Comparison of ENCODE assay signal across 1 cellular context in the genomic region with DNA sequence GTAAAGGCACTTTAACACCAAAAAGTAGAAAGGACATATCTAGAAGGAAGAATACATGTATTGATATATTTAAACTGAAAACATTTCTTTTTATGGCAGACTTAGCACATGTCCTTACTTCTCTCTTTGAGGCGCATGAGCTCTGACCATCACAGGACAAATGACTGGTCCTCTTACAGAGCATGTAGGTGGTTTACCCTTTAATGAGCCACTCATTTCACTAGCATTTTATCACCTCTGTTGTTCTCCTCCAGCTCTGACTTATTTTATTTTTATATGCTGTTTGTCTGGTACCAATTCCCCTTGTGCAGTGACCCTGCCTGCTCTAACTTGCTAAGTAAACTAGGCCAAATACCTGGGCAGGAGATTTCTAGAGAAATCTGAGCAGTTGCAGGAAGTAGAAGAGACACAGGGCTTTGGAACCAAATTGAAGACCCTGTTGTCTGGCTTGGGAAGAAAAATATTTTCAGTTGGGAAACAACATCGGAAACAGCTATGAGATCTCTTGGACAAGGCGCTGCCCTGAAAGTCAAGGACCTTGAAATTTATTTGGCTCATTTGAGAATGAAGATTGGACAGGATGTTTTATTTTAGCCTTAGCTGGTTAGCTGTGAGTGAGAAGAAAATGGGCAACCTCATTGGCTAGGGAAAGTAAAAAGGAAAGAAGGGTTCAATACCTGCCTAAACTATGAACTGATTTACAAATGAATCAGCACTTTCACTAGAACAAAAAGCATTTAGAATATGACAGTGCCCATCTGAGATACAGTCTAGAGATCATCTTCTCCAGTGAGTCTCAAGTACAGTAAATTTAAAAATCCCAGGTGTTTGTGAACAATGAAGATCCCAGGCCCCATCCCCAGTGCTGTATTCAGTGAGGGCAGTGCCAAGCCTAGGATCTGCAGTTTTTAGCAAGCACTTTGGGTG.
TF ChIP-seq lines count a peak whose summit lies in the region.

No MANE protein-coding gene starts in this region.

TF ChIP-seq in GM12878, 131 proteins besides CTCF, POLR2A, EP300 and RAD21:
- TF ChIP-seq BRCA1 (IDR thresholded peaks at IDR 0.05; ENCODE audit: low read depth, low read length) = no peak
- TF ChIP-seq STAT3 (IDR thresholded peaks at IDR 0.05; ENCODE audit: low read depth, low read length) = no peak
- TF ChIP-seq, protein P1, sequence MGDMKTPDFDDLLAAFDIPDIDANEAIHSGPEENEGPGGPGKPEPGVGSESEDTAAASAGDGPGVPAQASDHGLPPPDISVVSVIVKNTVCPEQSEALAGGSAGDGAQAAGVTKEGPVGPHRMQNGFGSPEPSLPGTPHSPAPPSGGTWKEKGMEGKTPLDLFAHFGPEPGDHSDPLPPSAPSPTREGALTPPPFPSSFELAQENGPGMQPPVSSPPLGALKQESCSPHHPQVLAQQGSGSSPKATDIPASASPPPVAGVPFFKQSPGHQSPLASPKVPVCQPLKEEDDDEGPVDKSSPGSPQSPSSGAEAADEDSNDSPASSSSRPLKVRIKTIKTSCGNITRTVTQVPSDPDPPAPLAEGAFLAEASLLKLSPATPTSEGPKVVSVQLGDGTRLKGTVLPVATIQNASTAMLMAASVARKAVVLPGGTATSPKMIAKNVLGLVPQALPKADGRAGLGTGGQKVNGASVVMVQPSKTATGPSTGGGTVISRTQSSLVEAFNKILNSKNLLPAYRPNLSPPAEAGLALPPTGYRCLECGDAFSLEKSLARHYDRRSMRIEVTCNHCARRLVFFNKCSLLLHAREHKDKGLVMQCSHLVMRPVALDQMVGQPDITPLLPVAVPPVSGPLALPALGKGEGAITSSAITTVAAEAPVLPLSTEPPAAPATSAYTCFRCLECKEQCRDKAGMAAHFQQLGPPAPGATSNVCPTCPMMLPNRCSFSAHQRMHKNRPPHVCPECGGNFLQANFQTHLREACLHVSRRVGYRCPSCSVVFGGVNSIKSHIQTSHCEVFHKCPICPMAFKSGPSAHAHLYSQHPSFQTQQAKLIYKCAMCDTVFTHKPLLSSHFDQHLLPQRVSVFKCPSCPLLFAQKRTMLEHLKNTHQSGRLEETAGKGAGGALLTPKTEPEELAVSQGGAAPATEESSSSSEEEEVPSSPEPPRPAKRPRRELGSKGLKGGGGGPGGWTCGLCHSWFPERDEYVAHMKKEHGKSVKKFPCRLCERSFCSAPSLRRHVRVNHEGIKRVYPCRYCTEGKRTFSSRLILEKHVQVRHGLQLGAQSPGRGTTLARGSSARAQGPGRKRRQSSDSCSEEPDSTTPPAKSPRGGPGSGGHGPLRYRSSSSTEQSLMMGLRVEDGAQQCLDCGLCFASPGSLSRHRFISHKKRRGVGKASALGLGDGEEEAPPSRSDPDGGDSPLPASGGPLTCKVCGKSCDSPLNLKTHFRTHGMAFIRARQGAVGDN (IDR thresholded peaks at IDR 0.05) = peak; percentile 29; the same call in 1 of the 2 replicates
- TF ChIP-seq EED (IDR thresholded peaks at IDR 0.05; ENCODE audit: low read depth) = no peak
- TF ChIP-seq SMARCA5 (IDR thresholded peaks at IDR 0.05) = 0 out of 2 replicates have a peak, but pooled peaks have one; percentile 28
- TF ChIP-seq IKZF2 (IDR thresholded peaks at IDR 0.05) = no peak
